In genomic region chr3:126948980-126949535, GRCh38 we compare ENCODE assay signal across 1 cellular context.
TF ChIP-seq lines count a peak whose summit lies in the region.

No MANE protein-coding gene starts in this region.

TF ChIP-seq in IMR-90, 13 proteins besides CTCF, POLR2A, EP300 and RAD21 (continued from another document):
- TF ChIP-seq CHD1 (IDR thresholded peaks at IDR 0.05; ENCODE audit: low read depth, low read length) (no peak), MXI1 (IDR thresholded peaks at IDR 0.05; ENCODE audit: borderline replicate concordance, low read depth, low read length) (no peak), SMC3 (IDR thresholded peaks at IDR 0.05; ENCODE audit: low read depth, low read length) (no peak), RCOR1 (IDR thresholded peaks at IDR 0.05; ENCODE audit: insufficient replicate concordance, low read length) (no peak), BHLHE40 (IDR thresholded peaks at IDR 0.05; ENCODE audit: low read depth, low read length) (no peak), CEBPB (IDR thresholded peaks at IDR 0.05; ENCODE audit: low read depth, low read length) (no peak), NFE2L2 (IDR thresholded peaks at IDR 0.05; ENCODE audit: low read depth, low read length) (no peak), USF2 (IDR thresholded peaks at IDR 0.05; ENCODE audit: low read depth, low read length) (no peak)
